Comparison of ENCODE assay signal across 9 cellular contexts in genomic region chr10:114623661-114624294, GRCh38. TPM values are rescaled to one million over a fixed set of nuclear protein-coding genes. Genes with fewer than 3 reads are reported as not detected.
A peak's percentile ranks its signal among the peaks of the same experiment; 100 is the strongest.
DNase-seq lines count a peak whose midpoint lies in the region; ATAC-seq and TF ChIP-seq lines count a peak whose summit lies in the region.
"Had no signal": no experiment of that assay in that cellular context is flagged by ENCODE, and none has a peak within 500 bp of the region (broad histone marks: within the 10 kb centered on the region; RNA-seq: fewer than 3 reads in every experiment).

No MANE protein-coding gene starts in this region.

- H3K27me3 ChIP-seq in muscle layer of duodenum (ENCODE audit: low read depth, low read length) (no peaks in the 10 kb centered on the region), neural progenitor cell (no peaks in the 10 kb centered on the region)

- DNase-seq in D341Med (ENCODE audit: low spot score) (peak; percentile 9), NCI-H146 (lab: John Stamatoyannopoulos, UW) (peak; percentile 85), dermis microvascular lymphatic vessel endothelial cell (ENCODE audit: low read depth in 2 of 2) (peak; percentile 77 to 91), erythroblast (lab: John Stamatoyannopoulos, UW) (no peak), neural progenitor cell (ENCODE audit: low spot score) (no peak)
- no peak for DNase-seq in activated naive CD4-positive, alpha-beta T cell (lab: John Stamatoyannopoulos, UW)
- DNase-seq: activated naive CD4-positive, alpha-beta T cell treated with anti-CD3 and anti-CD28 coated beads, Interleukin-2, amount 10 ng/mL, durations not matched to agents 7 days and 5 days had no signal

- H3F3A ChIP-seq in neural progenitor cell (ENCODE audit: low read depth): no peaks in the 10 kb centered on the region

- H3K4me1 ChIP-seq in muscle layer of duodenum (ENCODE audit: control insufficient read depth in 1 of 2, insufficient read depth in 2 of 2, low read length in 2 of 2) (peaks cover 4 to 8% of the 10 kb centered on the region in 2 donors), neural progenitor cell (no peaks in the 10 kb centered on the region)

- no peak for TF ChIP-seq CTCF in neural progenitor cell (IDR thresholded peaks at IDR 0.05)

- H3K4me1 Mint-ChIP-seq in neural progenitor cell: peaks cover 23% of the 10 kb centered on the region

- H3K27ac Mint-ChIP-seq in neural progenitor cell: no peak overlapping the region
- H3K27ac Mint-ChIP-seq: activated naive CD4-positive, alpha-beta T cell treated with anti-CD3 and anti-CD28 coated beads, Interleukin-2, amount 10 ng/mL, durations not matched to agents 7 days and 5 days had no signal

- no peak for TF ChIP-seq POLR2A in erythroblast (IDR thresholded peaks at IDR 0.05; ENCODE audit: low read length)

- no peaks in the 10 kb centered on the region for H4K20me1 ChIP-seq in neural progenitor cell (ENCODE audit: low read depth)

- no peak overlapping the region for H3K4me3 Mint-ChIP-seq in neural progenitor cell
- H3K4me3 Mint-ChIP-seq: activated naive CD4-positive, alpha-beta T cell treated with anti-CD3 and anti-CD28 coated beads, Interleukin-2, amount 10 ng/mL, durations not matched to agents 7 days and 5 days had no signal

- no peak for ATAC-seq in GM21723 (IDR thresholded peaks at IDR 0.05; ENCODE audit: unreplicated experiment)

- no peaks in the 10 kb centered on the region for H3K79me2 ChIP-seq in neural progenitor cell (ENCODE audit: low read depth)

- H3K36me3 ChIP-seq in muscle layer of duodenum (ENCODE audit: control insufficient read depth in 1 of 2, insufficient read depth in 2 of 2, low read length in 2 of 2) (no peaks in the 10 kb centered on the region), neural progenitor cell (no peaks in the 10 kb centered on the region)

- peaks cover 10% of the 10 kb centered on the region for H3K9me3 Mint-ChIP-seq in neural progenitor cell

- H3K27me3 Mint-ChIP-seq in neural progenitor cell (ENCODE audit: insufficient read depth, low read depth): peaks cover 4% of the 10 kb centered on the region

- H3K27ac ChIP-seq in muscle layer of duodenum (ENCODE audit: low read length): peak overlapping the region; percentile 7
- no peak overlapping the region for H3K27ac ChIP-seq in neural progenitor cell

- no peak overlapping the region for H2AFZ ChIP-seq in neural progenitor cell (replicated peaks)

- H3K4me3 ChIP-seq in muscle layer of duodenum (ENCODE audit: low read depth in 1 of 2, low read length in 2 of 2) (no peak overlapping the region), neural progenitor cell (no peak overlapping the region)

- H3K4me2 ChIP-seq in neural progenitor cell: no peak overlapping the region

- H3K9me3 ChIP-seq in muscle layer of duodenum (ENCODE audit: control insufficient read depth in 1 of 2, low read length in 2 of 2) (no peaks in the 10 kb centered on the region), neural progenitor cell (ENCODE audit: low read depth) (no peaks in the 10 kb centered on the region)

- no peak overlapping the region for H3K9ac ChIP-seq in neural progenitor cell

- H3K36me3 Mint-ChIP-seq in neural progenitor cell: peaks cover 3% of the 10 kb centered on the region
- H3K36me3 Mint-ChIP-seq: activated naive CD4-positive, alpha-beta T cell treated with anti-CD3 and anti-CD28 coated beads, Interleukin-2, amount 10 ng/mL, durations not matched to agents 7 days and 5 days had no signal

RNA-seq across cellular contexts. Expression of gene ABLIM1, which starts 34.3 kb away (rescaled TPM):
- total RNA-seq in dermis microvascular lymphatic vessel endothelial cell (40.6 and 50.2 TPM in 2 replicates), neural progenitor cell (ENCODE audit: low replicate concordance) (39.8 and 49.0 TPM in 2 replicates)

Comparison
In these comparisons a context has a peak if more than half of its experiments do, and no peak if none do; other contexts are left out.
1. DNase-seq: peak in D341Med (single experiment), NCI-H146 (single experiment) and dermis microvascular lymphatic vessel endothelial cell (2 of 2); none in erythroblast (0 of 2), neural progenitor cell (single experiment) and activated naive CD4-positive, alpha-beta T cell (0 of 4).